18 cellular contexts compared by ENCODE assay signal in genomic region chr4:144209491-144209890, GRCh38.
DNase-seq lines count a peak whose midpoint lies in the region; ATAC-seq and TF ChIP-seq lines count a peak whose summit lies in the region.
"Had no signal": no experiment of that assay in that cellular context is flagged by ENCODE, and none has a peak within 500 bp of the region (broad histone marks: within the 10 kb centered on the region; RNA-seq: fewer than 3 reads in every experiment).

No MANE protein-coding gene starts in this region.

- TF ChIP-seq POLR2A in GM18505 (IDR thresholded peaks at IDR 0.05; ENCODE audit: borderline replicate concordance, extremely low read depth, insufficient read depth, insufficient read length) (no peak), breast epithelium (IDR thresholded peaks at IDR 0.05) (no peak)

- no peak overlapping the region for H3K27ac ChIP-seq in endodermal cell (ENCODE audit: low read depth, low read length)
- no peak overlapping the region for H3K27ac ChIP-seq in breast epithelium
- H3K27ac ChIP-seq: BLaER1 had no signal

- H3K27ac Mint-ChIP-seq in endodermal cell: no peak overlapping the region
- H3K27ac Mint-ChIP-seq: CD14-positive monocyte; CD4-positive, alpha-beta memory T cell; CD4-positive, CD25-positive, alpha-beta regulatory T cell; CD8-positive, alpha-beta memory T cell had no signal

- ATAC-seq in GM18505 (IDR thresholded peaks at IDR 0.05; ENCODE audit: unreplicated experiment) (no peak), GM19023 (IDR thresholded peaks at IDR 0.05; ENCODE audit: unreplicated experiment) (no peak)

- intact Hi-C loops in breast epithelium (cut with DNase I; ENCODE audit: low total_unique reads): no loop called here

- H3K36me3 Mint-ChIP-seq in endodermal cell (ENCODE audit: low read depth): no peaks in the 10 kb centered on the region
- H3K36me3 Mint-ChIP-seq: CD14-positive monocyte; CD4-positive, alpha-beta memory T cell; CD4-positive, CD25-positive, alpha-beta regulatory T cell; CD8-positive, alpha-beta memory T cell had no signal

- peaks cover 33% of the 10 kb centered on the region for H3K4me1 Mint-ChIP-seq in endodermal cell
- H3K4me1 Mint-ChIP-seq: CD14-positive monocyte; CD4-positive, alpha-beta memory T cell; CD4-positive, CD25-positive, alpha-beta regulatory T cell; CD8-positive, alpha-beta memory T cell had no signal

- no peak overlapping the region for H3K4me3 Mint-ChIP-seq in endodermal cell
- H3K4me3 Mint-ChIP-seq: CD14-positive monocyte; CD4-positive, alpha-beta memory T cell; CD4-positive, CD25-positive, alpha-beta regulatory T cell; CD8-positive, alpha-beta memory T cell had no signal

- no peak overlapping the region for H3K4me3 ChIP-seq in endodermal cell (ENCODE audit: low read length)
- no peak overlapping the region for H3K4me3 ChIP-seq in breast epithelium
- H3K4me3 ChIP-seq: BLaER1 had no signal

- no peak overlapping the region for H3K9ac ChIP-seq in endodermal cell (ENCODE audit: extremely low read depth, low read length, poor library complexity, severe bottlenecking)
- H3K9ac ChIP-seq: BLaER1 had no signal

- DNase-seq in NCI-H82 treated with DMSO at 0.1 percent for 48 hours (lab: John Stamatoyannopoulos, UW; ENCODE audit: unreplicated experiment) (peak; percentile 3), endodermal cell (peak; percentile 51), breast epithelium (ENCODE audit: low spot score in 2 of 2) (no peak)
- DNase-seq: 8988T; ACHN; BE2C; C1 segment of cervical spinal cord; Caco-2; Calu3; CD4-positive, alpha-beta memory T cell; CD4-positive, CD25-positive, alpha-beta regulatory T cell; CD8-positive, alpha-beta memory T cell; DMS79 treated with DMSO at 0.1 percent for 48 hours; GF-D8 had no signal

- WGBS in endodermal cell (ENCODE audit: insufficient coverage in 1 of 2, insufficient read length in 1 of 2), 2 experiments: 23 to 71% methylated on average over 1 to 4 of the region's 4 CpGs

- TF ChIP-seq CTCF in endodermal cell (conservative IDR thresholded peaks at IDR 0.05) (no peak), breast epithelium (IDR thresholded peaks at IDR 0.05) (no peak)

- peaks cover 17% of the 10 kb centered on the region for H3K9me3 Mint-ChIP-seq in endodermal cell
- H3K9me3 Mint-ChIP-seq: CD4-positive, CD25-positive, alpha-beta regulatory T cell; CD8-positive, alpha-beta memory T cell had no signal

- H3K36me3 ChIP-seq in endodermal cell (ENCODE audit: control insufficient read depth, insufficient read depth, low read length) (no peaks in the 10 kb centered on the region), breast epithelium (no peaks in the 10 kb centered on the region)
- H3K36me3 ChIP-seq: BE2C, BLaER1 had no signal

- H3K27me3 Mint-ChIP-seq in endodermal cell (ENCODE audit: insufficient read depth): peaks cover 6% of the 10 kb centered on the region
- H3K27me3 Mint-ChIP-seq: CD4-positive, alpha-beta memory T cell had no signal

- peaks cover 13% of the 10 kb centered on the region for H3K4me1 ChIP-seq in endodermal cell (ENCODE audit: control insufficient read depth, insufficient read depth, low read length)
- no peaks in the 10 kb centered on the region for H3K4me1 ChIP-seq in breast epithelium
- H3K4me1 ChIP-seq: BE2C, BLaER1 had no signal

- H3K27me3 ChIP-seq in endodermal cell (ENCODE audit: control insufficient read depth, insufficient read depth, low read length, poor library complexity, severe bottlenecking): peaks cover 32% of the 10 kb centered on the region
- H3K27me3 ChIP-seq in breast epithelium: no peaks in the 10 kb centered on the region
- H3K27me3 ChIP-seq: BE2C, BLaER1 had no signal

- peaks cover 21% of the 10 kb centered on the region for H3K9me3 ChIP-seq in endodermal cell (ENCODE audit: control insufficient read depth, low read length)
- no peaks in the 10 kb centered on the region for H3K9me3 ChIP-seq in breast epithelium
- H3K9me3 ChIP-seq: BE2C, Caco-2 had no signal

Comparison
In these comparisons a context has a peak if more than half of its experiments do, and no peak if none do; other contexts are left out.
1. DNase-seq: peak in NCI-H82 treated with DMSO at 0.1 percent for 48 hours (single experiment) and endodermal cell (single experiment); none in breast epithelium (0 of 2).